10 cellular contexts compared by ENCODE assay signal in genomic region chr2:42296226-42296625, GRCh38.
DNase-seq lines count a peak whose midpoint lies in the region; ATAC-seq and TF ChIP-seq lines count a peak whose summit lies in the region.
"Had no signal": no experiment of that assay in that cellular context is flagged by ENCODE, and none has a peak within 500 bp of the region (broad histone marks: within the 10 kb centered on the region; RNA-seq: fewer than 3 reads in every experiment).

No MANE protein-coding gene starts in this region.

- no peaks in the 10 kb centered on the region for H3K9me3 Mint-ChIP-seq in stimulated activated naive CD8-positive, alpha-beta T cell treated with anti-CD3 and anti-CD28 coated beads, Interleukin-15, Interleukin-2, amounts not matched to agents 100 ng/mL and 50 ng/mL, for 24 hours

- H4K20me1 ChIP-seq in OCI-LY1 (ENCODE audit: insufficient read depth, low read length), result no peaks in the 10 kb centered on the region

- H3K4me1 ChIP-seq in OCI-LY1 (ENCODE audit: insufficient read depth, low read length, severe bottlenecking), result peaks cover 25% of the 10 kb centered on the region

- peak overlapping the region; percentile 74 for H3K27ac Mint-ChIP-seq in stimulated activated naive CD8-positive, alpha-beta T cell treated with anti-CD3 and anti-CD28 coated beads, Interleukin-15, Interleukin-2, amounts not matched to agents 100 ng/mL and 50 ng/mL, for 24 hours

- ATAC-seq in stimulated activated naive CD8-positive, alpha-beta T cell treated with anti-CD3 and anti-CD28 coated beads, Interleukin-15, Interleukin-2, amounts not matched to agents 100 U/mL and 50 U/mL, for 24 hours, result no peak
- peak; percentile 84 for ATAC-seq in HG02588 (IDR thresholded peaks at IDR 0.05; ENCODE audit: unreplicated experiment)
- no peak for ATAC-seq in GM19455 (IDR thresholded peaks at IDR 0.05; ENCODE audit: unreplicated experiment)
- ATAC-seq in HG03280 (IDR thresholded peaks at IDR 0.05; ENCODE audit: unreplicated experiment), result no peak

- H3K4me3 Mint-ChIP-seq in stimulated activated naive CD8-positive, alpha-beta T cell treated with anti-CD3 and anti-CD28 coated beads, Interleukin-15, Interleukin-2, amounts not matched to agents 100 ng/mL and 50 ng/mL, for 24 hours, result no peak overlapping the region

- no peaks in the 10 kb centered on the region for H3K79me2 ChIP-seq in OCI-LY1 (ENCODE audit: insufficient read depth, low read length)

- no peak for TF ChIP-seq CTCF in OCI-LY1 (IDR thresholded peaks at IDR 0.05; ENCODE audit: low read length)

- no peaks in the 10 kb centered on the region for H3F3A ChIP-seq in OCI-LY1 (ENCODE audit: insufficient read depth, low read length)

- peaks cover 16% of the 10 kb centered on the region for H3K36me3 ChIP-seq in OCI-LY1 (ENCODE audit: insufficient read depth, low read length)

- H3K4me2 ChIP-seq in OCI-LY1 (ENCODE audit: low read length), result no peak overlapping the region

- H3K27ac ChIP-seq in OCI-LY1 (ENCODE audit: low read depth, low read length, poor library complexity, severe bottlenecking), result peak overlapping the region; percentile 47
- H3K27ac ChIP-seq in caudate nucleus (ENCODE audit: low read depth, low read length), result no peak overlapping the region

- H3K4me1 Mint-ChIP-seq in stimulated activated naive CD8-positive, alpha-beta T cell treated with anti-CD3 and anti-CD28 coated beads, Interleukin-15, Interleukin-2, amounts not matched to agents 100 ng/mL and 50 ng/mL, for 24 hours (ENCODE audit: low read depth), result peaks cover 38% of the 10 kb centered on the region

- H3K27me3 Mint-ChIP-seq in stimulated activated naive CD8-positive, alpha-beta T cell treated with anti-CD3 and anti-CD28 coated beads, Interleukin-15, Interleukin-2, amounts not matched to agents 100 ng/mL and 50 ng/mL, for 24 hours, result no peaks in the 10 kb centered on the region

- H3K9me2 ChIP-seq in OCI-LY1 (ENCODE audit: low read depth, low read length), result no peaks in the 10 kb centered on the region

- no peak for DNase-seq in stimulated activated naive CD8-positive, alpha-beta T cell treated with anti-CD3 and anti-CD28 coated beads, Interleukin-15, Interleukin-2, amounts not matched to agents 100 U/mL and 50 U/mL, for 24 hours
- DNase-seq in kidney tubule cell (ENCODE audit: low spot score) (no peak), caudate nucleus (lab: John Stamatoyannopoulos, UW) (no peak)
- DNase-seq: C1 segment of cervical spinal cord, NCI-H446 treated with DMSO at 0.1 percent for 48 hours had no signal

- no peak overlapping the region for H3K9ac ChIP-seq in OCI-LY1 (ENCODE audit: low read length)

- peaks cover 82% of the 10 kb centered on the region for H3K36me3 Mint-ChIP-seq in stimulated activated naive CD8-positive, alpha-beta T cell treated with anti-CD3 and anti-CD28 coated beads, Interleukin-15, Interleukin-2, amounts not matched to agents 100 ng/mL and 50 ng/mL, for 24 hours (ENCODE audit: low read depth)

- no peak overlapping the region for H2AFZ ChIP-seq in OCI-LY1 (ENCODE audit: low read length)

- H3K4me3 ChIP-seq in OCI-LY1 (ENCODE audit: low read depth, low read length, poor library complexity, severe bottlenecking), result no peak overlapping the region

- H3K9me3 ChIP-seq in OCI-LY1 (ENCODE audit: low read length), result no peaks in the 10 kb centered on the region

- H3K27me3 ChIP-seq in OCI-LY1 (ENCODE audit: insufficient read depth, low read length), result no peaks in the 10 kb centered on the region
